In genomic region chr5:38404667-38405276, GRCh38 we compare ENCODE assay signal across 12 cellular contexts.
DNase-seq lines count a peak whose midpoint lies in the region; ATAC-seq and TF ChIP-seq lines count a peak whose summit lies in the region.
"Had no signal": no experiment of that assay in that cellular context is flagged by ENCODE, and none has a peak within 500 bp of the region (broad histone marks: within the 10 kb centered on the region; RNA-seq: fewer than 3 reads in every experiment).

No MANE protein-coding gene starts in this region.

- no CpG with 5 or more reads among the region's 4 CpGs for WGBS in neuronal stem cell (ENCODE audit: extremely low coverage in 2 of 2, insufficient read length in 2 of 2, insufficient replicate concordance in 1 of 2), 2 donors

- DNase-seq in NCI-H82 (lab: John Stamatoyannopoulos, UW) (peak; percentile 46), NCI-H82 treated with DMSO at 0.1 percent for 48 hours (lab: John Stamatoyannopoulos, UW; ENCODE audit: unreplicated experiment) (no peak), LNCaP clone FGC (ENCODE audit: low read depth) (peak; percentile 22), dermis blood vessel endothelial cell (peak; percentile 16), neuronal stem cell (ENCODE audit: low spot score) (peak; percentile 8), NCI-H2227 (lab: John Stamatoyannopoulos, UW; ENCODE audit: unreplicated experiment) (no peak), gastrocnemius medialis (no peak)
- DNase-seq: cortex of kidney, NCI-H226, T-helper 9 cell had no signal

- no peak overlapping the region for H3K23ac ChIP-seq in neuronal stem cell (ENCODE audit: low read depth, low read length, poor library complexity)

- H3K79me1 ChIP-seq in neuronal stem cell (ENCODE audit: low read depth, low read length) = no peaks in the 10 kb centered on the region

- no peak overlapping the region for H3K18ac ChIP-seq in neuronal stem cell (ENCODE audit: low read length)

- no peaks in the 10 kb centered on the region for H3K36me3 ChIP-seq in neuronal stem cell (replicated peaks in 1 of 2; ENCODE audit: control insufficient read depth in 2 of 2, insufficient read depth in 2 of 2, low read length in 2 of 2)
- H3K36me3 ChIP-seq in gastrocnemius medialis = no peaks in the 10 kb centered on the region
- H3K36me3 ChIP-seq: BLaER1 had no signal

- no peak overlapping the region for H2AFZ ChIP-seq in neuronal stem cell (ENCODE audit: low read length)

- no peak overlapping the region for H3K4me2 ChIP-seq in neuronal stem cell (ENCODE audit: insufficient read depth, low read length, poor library complexity, severe bottlenecking)
- H3K4me2 ChIP-seq: BLaER1 had no signal

- H3K4ac ChIP-seq in neuronal stem cell (ENCODE audit: low read length) = no peak overlapping the region

- intact Hi-C loops in gastrocnemius medialis (cut with DNase I; ENCODE audit: low total_unique reads) = no loop called here

- H3K27me3 ChIP-seq in neuronal stem cell (ENCODE audit: control insufficient read depth in 3 of 3, insufficient read depth in 3 of 3, low read depth in 1 of 3, low read length in 3 of 3) (peaks cover 0 to 6% (median 0%) of the 10 kb centered on the region in 3 experiments), gastrocnemius medialis (peaks cover 0 to 9% (median 0%) of the 10 kb centered on the region in 3 donors)
- H3K27me3 ChIP-seq: BLaER1 had no signal

- in situ Hi-C loops in gastrocnemius medialis (cut with MboI; ENCODE audit: low sequenced_read_pairs in 4 of 4) = no loop called here

- H3K4me3 ChIP-seq in LNCaP clone FGC (ENCODE audit: low read depth, low read length) (no peak overlapping the region), neuronal stem cell (ENCODE audit: low read length in 2 of 2) (no peak overlapping the region), gastrocnemius medialis (no peak overlapping the region)
- H3K4me3 ChIP-seq: BLaER1 had no signal

- H3K27ac ChIP-seq in neuronal stem cell (replicated peaks; ENCODE audit: low read length) = no peak overlapping the region
- no peak overlapping the region for H3K27ac ChIP-seq in gastrocnemius medialis
- H3K27ac ChIP-seq: BLaER1 had no signal

- H2BK120ac ChIP-seq in neuronal stem cell (ENCODE audit: low read depth, low read length) = no peak overlapping the region

- H4K91ac ChIP-seq in neuronal stem cell (ENCODE audit: low read depth, low read length, poor library complexity) = no peak overlapping the region

- no peak overlapping the region for H2AK5ac ChIP-seq in neuronal stem cell (ENCODE audit: low read depth, low read length)

- no peak overlapping the region for H2BK12ac ChIP-seq in neuronal stem cell (ENCODE audit: low read length)

- H4K8ac ChIP-seq in neuronal stem cell (ENCODE audit: low read depth, low read length) = no peak overlapping the region

- no peak for ATAC-seq in gastrocnemius medialis
- no peak for ATAC-seq in GM18519 (IDR thresholded peaks at IDR 0.05; ENCODE audit: low FRiP score, unreplicated experiment)

- TF ChIP-seq CTCF in LNCaP clone FGC (IDR thresholded peaks at IDR 0.05; ENCODE audit: control insufficient read depth, extremely low read depth, insufficient read depth) (peak; percentile 68), gastrocnemius medialis (IDR thresholded peaks at IDR 0.05 in 4 of 5, conservative IDR thresholded peaks at IDR 0.05 in 1 of 5) (peak in 1 of 5 experiments; percentile 15)

- no peak overlapping the region for H3K14ac ChIP-seq in neuronal stem cell (ENCODE audit: low read length)

- TF ChIP-seq POLR2A in gastrocnemius medialis (IDR thresholded peaks at IDR 0.05) = no peak

- H3K9ac ChIP-seq in neuronal stem cell (ENCODE audit: low read depth, low read length, poor library complexity) = no peak overlapping the region
- H3K9ac ChIP-seq: BLaER1 had no signal

- peaks cover 0 to 2% of the 10 kb centered on the region in 2 donors for H3K9me3 ChIP-seq in neuronal stem cell (replicated peaks in 1 of 2; ENCODE audit: control insufficient read depth in 2 of 2, insufficient read depth in 1 of 2, low read depth in 1 of 2, low read length in 2 of 2)
- no peaks in the 10 kb centered on the region for H3K9me3 ChIP-seq in gastrocnemius medialis

- no peak overlapping the region for H2BK5ac ChIP-seq in neuronal stem cell (ENCODE audit: low read length)

- no peak overlapping the region for H2BK15ac ChIP-seq in neuronal stem cell (ENCODE audit: low read length)

- H3K4me1 ChIP-seq in neuronal stem cell (ENCODE audit: control insufficient read depth in 2 of 2, insufficient read depth in 1 of 2, low read depth in 1 of 2, low read length in 2 of 2) (peaks cover 0 to under 1% of the 10 kb centered on the region in 2 donors), gastrocnemius medialis (no peaks in the 10 kb centered on the region)

Comparison
In these comparisons a context has a peak if more than half of its experiments do, and no peak if none do; other contexts are left out.
1. DNase-seq: peak in NCI-H82 (single experiment), LNCaP clone FGC (single experiment), dermis blood vessel endothelial cell (single experiment) and neuronal stem cell (single experiment); none in NCI-H82 treated with DMSO at 0.1 percent for 48 hours (single experiment), NCI-H2227 (single experiment) and gastrocnemius medialis (0 of 2).